18 cellular contexts compared by ENCODE assay signal in genomic region chr14:32403688-32404087, GRCh38.
"Had no signal": no experiment of that assay in that cellular context is flagged by ENCODE, and none has a peak within 500 bp of the region (broad histone marks: within the 10 kb centered on the region; RNA-seq: fewer than 3 reads in every experiment).

No MANE protein-coding gene starts in this region.

- DNase-seq: activated CD4-positive, alpha-beta T cell treated with anti-CD3 and anti-CD28 coated beads, Interleukin-2, amount 10 ng/mL, durations not matched to agents 24 days and 14 days; activated CD8-positive, alpha-beta memory T cell treated with anti-CD3 and anti-CD28 coated beads, Interleukin-2, amount 50 U/mL, for 4 hours; activated CD8-positive, alpha-beta T cell treated with anti-CD3 and anti-CD28 coated beads, Interleukin-2, amount 10 ng/mL, durations not matched to agents 7 days and 5 days; activated gamma-delta T cell; activated T-cell treated with anti-CD3 and anti-CD28 coated beads, Interleukin-2, amount 50 U/mL, for 72 hours; amygdala; left cardiac atrium; midbrain; ovary; spleen; T-helper 1 cell; trophoblast cell had no signal

- H3K27ac ChIP-seq: cardiac muscle cell, ovary, spleen, suprapubic skin had no signal

- ATAC-seq: activated CD8-positive, alpha-beta T cell treated with anti-CD3 and anti-CD28 coated beads, Interleukin-2, amount 10 ng/mL, durations not matched to agents 7 days and 5 days; activated T-cell treated with anti-CD3 and anti-CD28 coated beads, Interleukin-2, amount 50 U/mL, for 72 hours; esophagus mucosa; left cardiac atrium; sciatic nerve; WTC11 had no signal

- H3K4me3 ChIP-seq: cardiac muscle cell, lung, ovary, spleen, suprapubic skin had no signal

- H3K36me3 ChIP-seq: cardiac muscle cell, ovary, spleen, suprapubic skin had no signal

- H3K27me3 ChIP-seq: cardiac muscle cell, ovary, spleen, suprapubic skin had no signal

- H3K4me1 ChIP-seq: spleen, suprapubic skin had no signal

- H3K9me3 ChIP-seq: ovary, spleen, suprapubic skin had no signal
